In genomic region chr12:107092669-107093546, GRCh38 we compare ENCODE assay signal across 8 cellular contexts. TPM values are rescaled to one million over a fixed set of nuclear protein-coding genes. Genes with fewer than 3 reads are reported as not detected.
DNase-seq lines count a peak whose midpoint lies in the region; ATAC-seq and TF ChIP-seq lines count a peak whose summit lies in the region.

No MANE protein-coding gene starts in this region.

- no peaks in the 10 kb centered on the region for H3K4me1 ChIP-seq in ovary (ENCODE audit: insufficient read depth)
- peaks cover 0 to 26% (median 17%) of the 10 kb centered on the region in 4 donors for H3K4me1 ChIP-seq in tibial artery

- H3K27ac ChIP-seq in ovary (peak overlapping the region; percentile 94 to 97), tibial artery (peak overlapping the region; percentile 88 to 94)

- H3K27ac Mint-ChIP-seq in activated T-helper 17 cell treated with anti-CD3 and anti-CD28 coated beads, Interleukin-2, amount 50 U/mL, for 72 hours = no peak overlapping the region

- no peaks in the 10 kb centered on the region for H3K27me3 ChIP-seq in ovary
- H3K27me3 ChIP-seq in tibial artery = no peaks in the 10 kb centered on the region

- WGBS in ovary, 3 donors = 0% methylated on average over 68 to 83 of the region's 83 CpGs

- H3K4me3 Mint-ChIP-seq in activated T-helper 17 cell treated with anti-CD3 and anti-CD28 coated beads, Interleukin-2, amount 50 U/mL, for 72 hours = no peak overlapping the region

- TF ChIP-seq EP300 in ovary (IDR thresholded peaks at IDR 0.05) = no peak

- intact Hi-C loops in ovary (cut with DNase I) = loop anchor here in 3 of 4 donors (2.0 to 10.0 kb wide), 4 partner anchors 106 to 138 kb away; partner anchors contain the start of genes MTERF2 (in 3 of the 3) and TMEM263 (in 1 of the 3)
- intact Hi-C loops in tibial artery (cut with DNase I; ENCODE audit: low total_unique reads) = loop anchor here (2.0 to 10.0 kb wide), 2 partner anchors 58 to 136 kb away; no protein-coding TSS in a partner anchor

- H3K27me3 Mint-ChIP-seq in activated T-helper 17 cell treated with anti-CD3 and anti-CD28 coated beads, Interleukin-2, amount 50 U/mL, for 72 hours = peaks cover 2% of the 10 kb centered on the region

- H3K9me3 ChIP-seq in ovary (no peaks in the 10 kb centered on the region), tibial artery (no peaks in the 10 kb centered on the region)

- H3K4me3 ChIP-seq in ovary (peak overlapping the region; percentile 76), tibial artery (peak overlapping the region; percentile 69 to 72)

- TF ChIP-seq POLR2A in ovary (IDR thresholded peaks at IDR 0.05) = peak; percentile 98

- H3K4me1 Mint-ChIP-seq in activated T-helper 17 cell treated with anti-CD3 and anti-CD28 coated beads, Interleukin-2, amount 50 U/mL, for 72 hours = no peaks in the 10 kb centered on the region

- no peaks in the 10 kb centered on the region for H3K36me3 ChIP-seq in ovary
- no peaks in the 10 kb centered on the region for H3K36me3 ChIP-seq in tibial artery

- peak; percentile 27 for DNase-seq in NCI-H2029 (lab: John Stamatoyannopoulos, UW)
- no peak for DNase-seq in NCI-H2029 treated with DMSO at 0.1 percent for 48 hours (lab: John Stamatoyannopoulos, UW)
- DNase-seq in NCI-H510A treated with DMSO at 0.1 percent for 48 hours (lab: John Stamatoyannopoulos, UW) = peak; percentile 49
- peak; percentile 64 for DNase-seq in glomerular visceral epithelial cell (ENCODE audit: extremely low spot score)
- peak in 2 of 5 donors; percentile 60 for DNase-seq in ovary
- DNase-seq in tibial artery = peak in 1 of 2 donors; percentile 51

- H3K36me3 Mint-ChIP-seq in activated T-helper 17 cell treated with anti-CD3 and anti-CD28 coated beads, Interleukin-2, amount 50 U/mL, for 72 hours (ENCODE audit: low read depth) = no peaks in the 10 kb centered on the region

- ATAC-seq in HG02870 (IDR thresholded peaks at IDR 0.05; ENCODE audit: unreplicated experiment) = peak; percentile 30
- ATAC-seq in activated T-helper 17 cell treated with anti-CD3 and anti-CD28 coated beads, Interleukin-2, amount 50 U/mL, for 72 hours (replicated peaks) = peak; percentile 45

- TF ChIP-seq CTCF in ovary (IDR thresholded peaks at IDR 0.05) = peak in 1 of 3 donors; percentile 42
- TF ChIP-seq CTCF in tibial artery (IDR thresholded peaks at IDR 0.05) = peak in 1 of 2 experiments; percentile 4

- H3K9me3 Mint-ChIP-seq in activated T-helper 17 cell treated with anti-CD3 and anti-CD28 coated beads, Interleukin-2, amount 50 U/mL, for 72 hours = no peaks in the 10 kb centered on the region

RNA-seq across cellular contexts. Expression of gene CRY1, which starts 0.4 kb away (rescaled TPM):
- total RNA-seq in activated T-helper 17 cell treated with anti-CD3 and anti-CD28 coated beads, Interleukin-2, amount 50 U/mL, for 72 hours = 10 to 100 TPM; 14.6 to 21.6 TPM
- total RNA-seq in ovary = 10 to 100 TPM; 11.9 to 49.1 (median 15.0) TPM
- polyA plus RNA-seq in ovary = 10 to 100 TPM in 1 of 2 donors, 1 to 10 TPM in 1; 8.3 to 11.5 TPM
